ENCODE assay signal across 9 cellular contexts in genomic region chr2:242085941-242086621, GRCh38.
A peak's percentile ranks its signal among the peaks of the same experiment; 100 is the strongest.
DNase-seq lines count a peak whose midpoint lies in the region; ATAC-seq and TF ChIP-seq lines count a peak whose summit lies in the region.
"Had no signal": no experiment of that assay in that cellular context is flagged by ENCODE, and none has a peak within 500 bp of the region (broad histone marks: within the 10 kb centered on the region; RNA-seq: fewer than 3 reads in every experiment).

No MANE protein-coding gene starts in this region.

- DNase-seq in CD4-positive, alpha-beta memory T cell: peak in 2 of 5 donors; percentile 8 to 44
- DNase-seq in SW480 (ENCODE audit: low spot score) (peak; percentile 2), head of caudate nucleus (peak in 31 of 42 donors; percentile 19 to 69 (median 44)), substantia nigra (lab: John Stamatoyannopoulos, UW) (peak in 10 of 49 donors; percentile 2 to 52 (median 24)), SJCRH30 (no peak), cortex of kidney (lab: John Stamatoyannopoulos, UW) (no peak)

- intact Hi-C loops in CD4-positive, alpha-beta memory T cell (cut with micrococcal nuclease): no loop called here
- intact Hi-C loops in head of caudate nucleus (cut with DNase I): no loop called here

- H3K36me3 ChIP-seq in CD4-positive, alpha-beta memory T cell (ENCODE audit: insufficient read depth, low read length): no peaks in the 10 kb centered on the region
- H3K36me3 ChIP-seq in HEK293 (ENCODE audit: control insufficient read depth in 2 of 2, insufficient read depth in 1 of 2, low read length in 2 of 2): no peaks in the 10 kb centered on the region
- no peaks in the 10 kb centered on the region for H3K36me3 ChIP-seq in SJCRH30

- peaks cover 4 to 9% of the 10 kb centered on the region in 2 donors for H3K27me3 Mint-ChIP-seq in CD4-positive, alpha-beta memory T cell

- TF ChIP-seq CTCF in HEK293 (tag by site-specific recombination; IDR thresholded peaks at IDR 0.05): no peak

- no peak overlapping the region for H3K4me3 ChIP-seq in CD4-positive, alpha-beta memory T cell (ENCODE audit: low read length in 2 of 2)
- H3K4me3 ChIP-seq in HEK293 (ENCODE audit: low read depth, low read length): no peak overlapping the region
- no peak overlapping the region for H3K4me3 ChIP-seq in SJCRH30

- POLR2A ChIA-PET in CD4-positive, alpha-beta memory T cell (lab: Charles Lee; ENCODE audit: partially characterized antibody): no interaction called here
- POLR2A ChIA-PET in HEK293 (lab: Yijun Ruan, JAX): no interaction called here

- H3K4me1 ChIP-seq in CD4-positive, alpha-beta memory T cell (ENCODE audit: insufficient read depth, low read length): peaks cover 18% of the 10 kb centered on the region
- H3K4me1 ChIP-seq in HEK293 (ENCODE audit: control insufficient read depth, insufficient read depth, low read length) (peaks cover 3% of the 10 kb centered on the region; the same call in 1 of the 2 replicates), SJCRH30 (no peaks in the 10 kb centered on the region)

- peaks cover 0 to 2% (median 0%) of the 10 kb centered on the region in 8 donors for H3K9me3 Mint-ChIP-seq in CD4-positive, alpha-beta memory T cell

- H3K4me3 Mint-ChIP-seq in CD4-positive, alpha-beta memory T cell: peak overlapping the region in 7 of 8 donors; percentile 9 to 65 (median 55)

- no peak overlapping the region for H3K27ac ChIP-seq in CD4-positive, alpha-beta memory T cell (ENCODE audit: low read depth, low read length)
- no peak overlapping the region for H3K27ac ChIP-seq in HEK293 (ENCODE audit: extremely low read depth, low read depth, low read length)
- H3K27ac ChIP-seq in substantia nigra (ENCODE audit: low read depth, low read length, poor library complexity, severe bottlenecking): peak overlapping the region; percentile 12
- no peak overlapping the region for H3K27ac ChIP-seq in SJCRH30

- no peaks in the 10 kb centered on the region for H3K27me3 ChIP-seq in CD4-positive, alpha-beta memory T cell (ENCODE audit: insufficient read depth, low read length)
- no peaks in the 10 kb centered on the region; the same call in 1 of the 2 replicates for H3K27me3 ChIP-seq in SJCRH30

- CTCF ChIA-PET in CD4-positive, alpha-beta memory T cell (lab: Charles Lee; ENCODE audit: partially characterized antibody): interaction anchor here (1.0 kb wide), 1 partner anchor 135 kb away, joined by 3 read pairs; no protein-coding TSS in a partner anchor
- CTCF ChIA-PET in HEK293 (lab: Yijun Ruan, JAX): no interaction called here

- ATAC-seq in HG03139 (IDR thresholded peaks at IDR 0.05; ENCODE audit: unreplicated experiment): no peak

- H3K4me1 Mint-ChIP-seq in CD4-positive, alpha-beta memory T cell: peaks cover 14 to 40% (median 23%) of the 10 kb centered on the region in 4 donors

- peaks cover 0 to 2% of the 10 kb centered on the region in 2 donors for H3K36me3 Mint-ChIP-seq in CD4-positive, alpha-beta memory T cell
- H3K36me3 Mint-ChIP-seq: brain had no signal

- no peaks in the 10 kb centered on the region for H3K9me3 ChIP-seq in CD4-positive, alpha-beta memory T cell (ENCODE audit: control insufficient read depth in 1 of 2, low read length in 2 of 2)
- H3K9me3 ChIP-seq in HEK293 (ENCODE audit: control insufficient read depth, insufficient read depth, low read depth, low read length): no peaks in the 10 kb centered on the region
- H3K9me3 ChIP-seq in SJCRH30 (replicated peaks): no peaks in the 10 kb centered on the region; the same call in none of the 2 replicates

- peak overlapping the region in 4 of 7 donors; percentile 5 to 81 (median 38) for H3K27ac Mint-ChIP-seq in CD4-positive, alpha-beta memory T cell
- H3K27ac Mint-ChIP-seq: brain had no signal

TF ChIP-seq in HEK293, 187 proteins besides CTCF, POLR2A, EP300 and RAD21:
- TF ChIP-seq ZIC2 (tag by site-specific recombination; IDR thresholded peaks at IDR 0.05) (peak; percentile 98), ZNF341 (tag by site-specific recombination; IDR thresholded peaks at IDR 0.05; ENCODE audit: low read depth) (peak; percentile 32; the same call in 1 of the 2 replicates), HIC1 (tag by site-specific recombination; IDR thresholded peaks at IDR 0.05) (0 out of 2 replicates have a peak, but pooled peaks have one; percentile 18), SCRT1 (tag by site-specific recombination; IDR thresholded peaks at IDR 0.05; ENCODE audit: borderline replicate concordance) (no peak)

Comparison
In these comparisons a context has a peak if more than half of its experiments do, and no peak if none do; other contexts are left out.
1. DNase-seq: peak in SW480 (single experiment) and head of caudate nucleus (31 of 42); none in SJCRH30 (0 of 2) and cortex of kidney (single experiment).